In genomic region chr1:45010855-45011811, GRCh38 we compare ENCODE assay signal across 8 cellular contexts. TPM values are rescaled to one million over a fixed set of nuclear protein-coding genes. Genes with fewer than 3 reads are reported as not detected.
DNase-seq lines count a peak whose midpoint lies in the region; ATAC-seq and TF ChIP-seq lines count a peak whose summit lies in the region.

Gene HECTD3, minus strand, starts transcription at chr1:45011324. Its CDS starts 67 bp downstream, at chr1:45011257.

- peaks cover 30% of the 10 kb centered on the region for H3K4me1 ChIP-seq in adipocyte (ENCODE audit: control insufficient read depth, insufficient read depth, low read length)
- H3K4me1 ChIP-seq in upper lobe of right lung: peaks cover 22% of the 10 kb centered on the region

- H3K36me3 ChIP-seq in adipocyte (ENCODE audit: control insufficient read depth, insufficient read depth, low read length, severe bottlenecking) (peaks cover 50% of the 10 kb centered on the region), upper lobe of right lung (peaks cover 53% of the 10 kb centered on the region)

- ATAC-seq in HG02623 (IDR thresholded peaks at IDR 0.05; ENCODE audit: unreplicated experiment) (peak; percentile 51), upper lobe of right lung (peak; percentile 86)

- H3K27ac ChIP-seq in upper lobe of right lung: peak within 1 kb of the TSS; percentile 83

- no peak for TF ChIP-seq CTCF in GM12865 (IDR thresholded peaks at IDR 0.05; ENCODE audit: insufficient read depth, low read depth, low read length, missing control alignments)
- no peak for TF ChIP-seq CTCF in upper lobe of right lung (IDR thresholded peaks at IDR 0.05)

- H3K27me3 ChIP-seq in adipocyte (replicated peaks; ENCODE audit: control insufficient read depth, insufficient read depth, low read length) (no peaks in the 10 kb centered on the region), upper lobe of right lung (no peaks in the 10 kb centered on the region)

- peak within 1 kb of the TSS; percentile 71 for H3K4me3 ChIP-seq in GM12865 (ENCODE audit: low read depth, low read length)
- H3K4me3 ChIP-seq in adipocyte (ENCODE audit: low read length): peak within 1 kb of the TSS; percentile 88
- H3K4me3 ChIP-seq in upper lobe of right lung: peak within 1 kb of the TSS; percentile 100

- peak within 1 kb of the TSS; percentile 90 for H3K9ac ChIP-seq in adipocyte (ENCODE audit: low read length)

- peak; percentile 88 for DNase-seq in GM12865 (ENCODE audit: low read depth)
- DNase-seq in NCI-H128 (lab: John Stamatoyannopoulos, UW; ENCODE audit: unreplicated experiment): peak; percentile 47
- DNase-seq in T follicular helper cell (ENCODE audit: low read depth): peak; percentile 50
- DNase-seq in adipocyte (ENCODE audit: low read depth): peak; percentile 87
- peak; percentile 95 for DNase-seq in cardiac septum (ENCODE audit: low spot score)
- DNase-seq in pons (ENCODE audit: low spot score): peak; percentile 86
- peak; percentile 89 for DNase-seq in upper lobe of right lung

- H3K9me3 ChIP-seq in adipocyte (ENCODE audit: control insufficient read depth, low read length): no peaks in the 10 kb centered on the region
- no peaks in the 10 kb centered on the region for H3K9me3 ChIP-seq in upper lobe of right lung

- intact Hi-C loops in cardiac septum (cut with DNase I): loop anchor here (1.0 to 10.0 kb wide), 5 partner anchors 25 to 544 kb away; partner anchors contain the start of genes AKR1A1, EIF2B3, PLK3 and RNU5D-1
- intact Hi-C loops in upper lobe of right lung (cut with DNase I): loop anchor here (10.0 kb wide), 1 partner anchor 484 kb away; the partner anchor contains the start of gene TESK2

RNA-seq across cellular contexts. Expression of gene HECTD3, which starts in this region (rescaled TPM):
- 18.4 TPM for total RNA-seq in cardiac septum
- 43.6 TPM for total RNA-seq in upper lobe of right lung

Comparison
In these comparisons a context has a peak if more than half of its experiments do, and no peak if none do; other contexts are left out.
1. Peak in every context shown above with its lines: DNase-seq, ATAC-seq, H3K4me3 ChIP-seq and H3K27ac ChIP-seq.